10 cellular contexts compared by ENCODE assay signal in genomic region chr1:21932127-21932526, GRCh38. TPM values are rescaled to one million over a fixed set of nuclear protein-coding genes. Genes with fewer than 3 reads are reported as not detected.
DNase-seq lines count a peak whose midpoint lies in the region; ATAC-seq, FAIRE-seq and TF ChIP-seq lines count a peak whose summit lies in the region.
"Had no signal": no experiment of that assay in that cellular context is flagged by ENCODE, and none has a peak within 500 bp of the region (broad histone marks: within the 10 kb centered on the region; RNA-seq: fewer than 3 reads in every experiment).

No MANE protein-coding gene starts in this region.

- no peak for TF ChIP-seq POLR2A in HCT116 (IDR thresholded peaks at IDR 0.05; ENCODE audit: borderline replicate concordance, extremely low read depth, insufficient read depth, insufficient read length)
- TF ChIP-seq POLR2A in breast epithelium (IDR thresholded peaks at IDR 0.05): no peak

- H2AFZ ChIP-seq in HCT116 (ENCODE audit: low read depth, low read length, poor library complexity, severe bottlenecking) (no peak overlapping the region), keratinocyte (ENCODE audit: control insufficient read depth, low read length) (no peak overlapping the region)

- H3K27me3 ChIP-seq in HCT116 (ENCODE audit: insufficient read depth, low read length) (no peaks in the 10 kb centered on the region), breast epithelium (no peaks in the 10 kb centered on the region), keratinocyte (ENCODE audit: control insufficient read depth, extremely low read depth, insufficient read depth, low read length) (no peaks in the 10 kb centered on the region), WERI-Rb-1 (ENCODE audit: insufficient read depth, low read depth, severe bottlenecking) (no peaks in the 10 kb centered on the region)

- H3K4me1 ChIP-seq in HCT116 (ENCODE audit: control insufficient read depth in 1 of 2, insufficient read depth in 2 of 2, low read length in 2 of 2) (peaks cover 46 to 81% of the 10 kb centered on the region in 2 experiments), breast epithelium (peaks cover 23 to 35% of the 10 kb centered on the region in 2 donors), keratinocyte (ENCODE audit: control insufficient read depth, extremely low read depth, insufficient read depth, low read length) (peaks cover 46% of the 10 kb centered on the region)

- ATAC-seq in HCT116 (no peak), GM18907 (IDR thresholded peaks at IDR 0.05; ENCODE audit: unreplicated experiment) (no peak), GM18870 (IDR thresholded peaks at IDR 0.05; ENCODE audit: unreplicated experiment) (no peak)

- TF ChIP-seq CTCF in HCT116 (IDR thresholded peaks at IDR 0.05 in 2 of 3, conservative IDR thresholded peaks at IDR 0.05 in 1 of 3; ENCODE audit: borderline replicate concordance in 1 of 3, insufficient read depth in 1 of 3, low read depth in 2 of 3, low read length in 2 of 3) (no peak), breast epithelium (IDR thresholded peaks at IDR 0.05) (no peak), keratinocyte (optimal IDR thresholded peaks at IDR 0.05 in 1 of 3, IDR thresholded peaks at IDR 0.05 in 1 of 3, conservative IDR thresholded peaks at IDR 0.05 in 1 of 3; ENCODE audit: extremely low read depth in 1 of 3, insufficient read depth in 2 of 3, low read length in 3 of 3) (no peak), WERI-Rb-1 (IDR thresholded peaks at IDR 0.05; ENCODE audit: low read depth, low read length) (no peak)

- H3K36me3 ChIP-seq in HCT116 (ENCODE audit: control insufficient read depth in 1 of 2, insufficient read depth in 2 of 2, low read length in 2 of 2) (no peaks in the 10 kb centered on the region), breast epithelium (no peaks in the 10 kb centered on the region), keratinocyte (ENCODE audit: control insufficient read depth in 2 of 2, extremely low read depth in 1 of 2, insufficient read depth in 2 of 2, low read length in 2 of 2) (peaks cover 2 to 15% of the 10 kb centered on the region in 2 experiments), WERI-Rb-1 (no peaks in the 10 kb centered on the region; the same call in 1 of the 2 replicates)

- no peaks in the 10 kb centered on the region for H3K9me2 ChIP-seq in HCT116 (ENCODE audit: insufficient read depth)

- TF ChIP-seq RAD21 in HCT116 (IDR thresholded peaks at IDR 0.05; ENCODE audit: low read depth): no peak

- H3K79me2 ChIP-seq in HCT116 (ENCODE audit: insufficient read depth, low read length): peaks cover 63% of the 10 kb centered on the region
- peaks cover 74% of the 10 kb centered on the region for H3K79me2 ChIP-seq in keratinocyte (ENCODE audit: control insufficient read depth, insufficient read depth, low read length)

- DNase-seq in HCT116 (ENCODE audit: low read depth, low spot score) (no peak), breast epithelium (ENCODE audit: low spot score in 2 of 2) (peak in 1 of 2 donors; percentile 45), keratinocyte (ENCODE audit: low read depth, low spot score) (no peak), stromal cell of bone marrow (ENCODE audit: low read depth) (peak; percentile 81), NCI-H345 (lab: John Stamatoyannopoulos, UW) (no peak), WERI-Rb-1 (no peak)
- DNase-seq: T1000 had no signal

- dilution Hi-C loops in keratinocyte (cut with MboI; ENCODE audit: extremely low pct_ligation_motif_present, low sequenced_read_pairs): no loop called here

- H3K9me3 ChIP-seq in HCT116 (ENCODE audit: control insufficient read depth in 1 of 2, insufficient read depth in 1 of 2, low read depth in 1 of 2, low read length in 2 of 2): no peaks in the 10 kb centered on the region
- H3K9me3 ChIP-seq in breast epithelium: no peaks in the 10 kb centered on the region
- H3K9me3 ChIP-seq in keratinocyte (ENCODE audit: control insufficient read depth, low read depth, low read length): no peaks in the 10 kb centered on the region
- H3K9me3 ChIP-seq in WERI-Rb-1 (ENCODE audit: severe bottlenecking): no peaks in the 10 kb centered on the region

- no peak overlapping the region for H3K4me3 ChIP-seq in HCT116 (replicated peaks in 1 of 2; ENCODE audit: low read depth in 1 of 2, low read length in 2 of 2)
- peak overlapping the region in 1 of 3 donors; percentile 47 for H3K4me3 ChIP-seq in breast epithelium
- H3K4me3 ChIP-seq in keratinocyte (ENCODE audit: control insufficient read depth in 2 of 3, extremely low read depth in 1 of 3, insufficient read depth in 2 of 3, low read depth in 1 of 3, low read length in 3 of 3): no peak overlapping the region
- no peak overlapping the region for H3K4me3 ChIP-seq in WERI-Rb-1 (ENCODE audit: low read depth, low read length)

- intact Hi-C loops in HCT116 (cut with micrococcal nuclease) (no loop called here), breast epithelium (cut with DNase I; ENCODE audit: low total_unique reads) (no loop called here)

- CTCF ChIA-PET in HCT116 (lab: Charles Lee): no interaction called here

- POLR2A ChIA-PET in HCT116 (lab: Charles Lee): no interaction called here

- peak; percentile 41 for FAIRE-seq in keratinocyte (lab: Jason Lieb, UNC)

- BruUV-seq in HCT116 (replicated peaks; lab: Mats Ljungman, UMichigan): no TSS peak

- H3K4me2 ChIP-seq in HCT116 (ENCODE audit: low read length) (peak overlapping the region; percentile 82), keratinocyte (ENCODE audit: control insufficient read depth, extremely low read depth, insufficient read depth, low read depth, low read length) (no peak overlapping the region)

- RAD21 ChIA-PET in HCT116 (lab: Charles Lee; ENCODE audit: low non-redundant PET in 1 of 2, low total read pairs in 2 of 2, uncharacterized antibody in 2 of 2, unreplicated experiment in 2 of 2): interaction anchor here in 1 of 2 experiments (1.1 kb wide), 1 partner anchor 8 kb away, joined by 7 read pairs; no protein-coding TSS in a partner anchor

- H4K20me1 ChIP-seq in HCT116 (ENCODE audit: insufficient read depth) (no peaks in the 10 kb centered on the region), keratinocyte (ENCODE audit: control insufficient read depth, extremely low read depth, insufficient read depth, low read length) (peaks cover 7% of the 10 kb centered on the region)

- H3K9me1 ChIP-seq in keratinocyte (ENCODE audit: control insufficient read depth, extremely low read depth, insufficient read depth, low read length): no peaks in the 10 kb centered on the region

- H3K27ac ChIP-seq in HCT116 (ENCODE audit: low read depth, low read length) (peak overlapping the region; percentile 81), breast epithelium (peak overlapping the region; percentile 88 to 92), keratinocyte (ENCODE audit: control insufficient read depth, insufficient read depth, low read length) (no peak overlapping the region), WERI-Rb-1 (no peak overlapping the region)

- peak overlapping the region; percentile 57 for H3K9ac ChIP-seq in HCT116 (ENCODE audit: low read length)
- no peak overlapping the region for H3K9ac ChIP-seq in keratinocyte (ENCODE audit: control insufficient read depth, extremely low read depth, insufficient read depth, low read length)

TF ChIP-seq in HCT116, 20 proteins besides CTCF, POLR2A, EP300 and RAD21:
- TF ChIP-seq JUND (IDR thresholded peaks at IDR 0.05): no peak
- no peak for TF ChIP-seq SP1 (IDR thresholded peaks at IDR 0.05; ENCODE audit: low read depth)
- no peak for TF ChIP-seq ZNF274 (IDR thresholded peaks at IDR 0.05; ENCODE audit: low read depth, low read length)
- TF ChIP-seq, protein P1, sequence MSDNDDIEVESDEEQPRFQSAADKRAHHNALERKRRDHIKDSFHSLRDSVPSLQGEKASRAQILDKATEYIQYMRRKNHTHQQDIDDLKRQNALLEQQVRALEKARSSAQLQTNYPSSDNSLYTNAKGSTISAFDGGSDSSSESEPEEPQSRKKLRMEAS (IDR thresholded peaks at IDR 0.05): no peak
- TF ChIP-seq TCF7L2 (IDR thresholded peaks at IDR 0.05; ENCODE audit: borderline replicate concordance, extremely low read depth, insufficient read depth, insufficient read length): no peak
- TF ChIP-seq SIN3A (IDR thresholded peaks at IDR 0.05; ENCODE audit: low read depth): no peak
- TF ChIP-seq POLR2AphosphoS5 (IDR thresholded peaks at IDR 0.05; ENCODE audit: low read depth, low read length): no peak
TF ChIP-seq in HCT116: peak in this region for 0.

RNA-seq across cellular contexts. Expression of gene HSPG2, which starts 5.0 kb away (rescaled TPM):
- total RNA-seq in HCT116 (2021; ENCODE audit: unreplicated experiment) (55.7 TPM), breast epithelium (100 to 1,000 TPM in 1 of 3 donors, 10 to 100 TPM in 2; 48.3 to 219 (median 95.0) TPM)
- polyA plus RNA-seq in HCT116 (2012): 33.5 and 52.2 TPM in 2 replicates
- polyA plus RNA-seq in keratinocyte: 9.0 to 20.7 TPM (median 17.0 TPM) in 3 replicates
- polyA plus RNA-seq in keratinocyte (2011; ENCODE audit: low read depth): 21.1 TPM
- 6.1 and 17.2 TPM in 2 replicates for polyA plus RNA-seq in keratinocyte (2011; cell fraction: cytosol; rRNA removed)
- polyA plus RNA-seq in keratinocyte (2011; cell fraction: nucleus; rRNA removed): 139 and 205 TPM in 2 replicates
- 22.9 and 70.8 TPM in 2 replicates for polyA plus RNA-seq in keratinocyte (2012; ENCODE audit: low replicate concordance)
- 66.2 to 184 TPM (median 72.6 TPM) in 3 replicates for polyA minus RNA-seq in keratinocyte
- polyA minus RNA-seq in keratinocyte (2011; cell fraction: cytosol; rRNA and poly(A)+ RNA removed): 143 TPM
- polyA minus RNA-seq in keratinocyte (2011; cell fraction: nucleus; rRNA and poly(A)+ RNA removed): 388 and 454 TPM in 2 replicates

RNA-seq across cellular contexts. Expression of gene CELA3B, which starts 44.7 kb away (rescaled TPM):
- total RNA-seq in HCT116 (2021; ENCODE audit: unreplicated experiment): 5.3 TPM
- not detected in 2 replicates for polyA plus RNA-seq in HCT116 (2012)
- not detected for total RNA-seq in breast epithelium
- not detected in 3 replicates for polyA plus RNA-seq in keratinocyte
- not detected for polyA plus RNA-seq in keratinocyte (2011; ENCODE audit: low read depth)
- polyA plus RNA-seq in keratinocyte (2011; cell fraction: cytosol; rRNA removed): not detected in 2 replicates
- polyA plus RNA-seq in keratinocyte (2011; cell fraction: nucleus; rRNA removed): not detected in 2 replicates
- polyA plus RNA-seq in keratinocyte (2012; ENCODE audit: low replicate concordance): not detected in 2 replicates
- polyA minus RNA-seq in keratinocyte: not detected in 3 replicates
- not detected for polyA minus RNA-seq in keratinocyte (2011; cell fraction: cytosol; rRNA and poly(A)+ RNA removed)
- polyA minus RNA-seq in keratinocyte (2011; cell fraction: nucleus; rRNA and poly(A)+ RNA removed): not detected in 2 replicates
- total RNA-seq: G401 had no signal

Comparison
In these comparisons a context has a peak if more than half of its experiments do, and no peak if none do; other contexts are left out.
1. H3K27ac ChIP-seq: peak in HCT116 (single experiment) and breast epithelium (2 of 2); none in keratinocyte (single experiment) and WERI-Rb-1 (single experiment).